In the genomic region with DNA sequence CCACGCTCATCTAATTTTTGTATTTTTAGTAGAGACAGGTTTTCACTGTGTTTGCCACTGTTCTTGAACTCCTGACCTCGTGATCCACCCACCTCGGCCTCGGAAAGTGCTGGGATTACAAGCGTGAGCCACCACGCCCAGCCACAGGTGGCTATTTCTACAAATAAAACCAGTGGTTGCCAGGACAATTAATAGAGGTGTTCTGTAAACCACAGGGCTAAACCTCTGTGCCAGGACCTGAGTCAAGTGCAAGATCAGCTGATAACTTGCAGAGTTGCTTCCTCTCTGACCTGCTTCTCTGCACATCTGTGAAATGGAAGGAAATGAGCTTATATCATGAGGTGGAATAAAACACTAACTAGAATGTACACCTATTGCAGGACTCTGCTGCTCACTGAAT, we compare ENCODE assay signal across 11 cellular contexts.
A peak's percentile ranks its signal among the peaks of the same experiment; 100 is the strongest.
DNase-seq lines count a peak whose midpoint lies in the region; FAIRE-seq and TF ChIP-seq lines count a peak whose summit lies in the region.
"Had no signal": no experiment of that assay in that cellular context is flagged by ENCODE, and none has a peak within 500 bp of the region (broad histone marks: within the 10 kb centered on the region; RNA-seq: fewer than 3 reads in every experiment).

No MANE protein-coding gene starts in this region.

- no peak for TF ChIP-seq POLR2A in H54 (IDR thresholded peaks at IDR 0.05; ENCODE audit: low read depth, low read length)
- TF ChIP-seq POLR2A in esophagus squamous epithelium (IDR thresholded peaks at IDR 0.05), result no peak
- no peak for TF ChIP-seq POLR2A in adrenal gland (IDR thresholded peaks at IDR 0.05)

- H3K4me1 ChIP-seq in esophagus squamous epithelium, result peaks cover 18 to 86% (median 46%) of the 10 kb centered on the region in 3 donors
- H3K4me1 ChIP-seq in adrenal gland (replicated peaks in 1 of 2), result peaks cover 0 to 9% of the 10 kb centered on the region in 2 donors

- BruUV-seq in Calu3 (replicated peaks; lab: Mats Ljungman, UMichigan), result no TSS peak

- no peaks in the 10 kb centered on the region for H3K9me3 Mint-ChIP-seq in Calu3 (ENCODE audit: low read depth, unreplicated experiment)

- DNase-seq in Calu3 (peak; percentile 73), H54 (ENCODE audit: insufficient read length, low spot score) (no peak), RPMI7951 (ENCODE audit: low read depth) (peak; percentile 15), esophagus squamous epithelium (lab: John Stamatoyannopoulos, UW) (no peak), adrenal gland (no peak), NCI-H524 (lab: John Stamatoyannopoulos, UW) (no peak), NCI-H524 treated with DMSO at 0.1 percent for 48 hours (lab: John Stamatoyannopoulos, UW) (no peak), NCI-H526 treated with DMSO at 0.1 percent for 48 hours (lab: John Stamatoyannopoulos, UW) (no peak)
- DNase-seq: GDM1; NCI-H1694 treated with DMSO at 0.1 percent for 48 hours; stimulated activated CD4-positive, alpha-beta T cell treated with anti-CD3 and anti-CD28 coated beads, Interleukin-4, amount 100 ng/mL, for 1 hour had no signal

- H3K27ac ChIP-seq in esophagus squamous epithelium (peak overlapping the region; percentile 76 to 85 (median 82)), adrenal gland (no peak overlapping the region)

- no peaks in the 10 kb centered on the region for H3K27me3 ChIP-seq in esophagus squamous epithelium
- H3K27me3 ChIP-seq in adrenal gland, result peaks cover 6% of the 10 kb centered on the region

- H3K9me3 ChIP-seq in esophagus squamous epithelium (no peaks in the 10 kb centered on the region), adrenal gland (replicated peaks in 1 of 3) (no peaks in the 10 kb centered on the region)

- WGBS in esophagus squamous epithelium, 2 donors, result 17 to 61% methylated on average over 2 of the region's 6 CpGs
- WGBS in adrenal gland, 4 donors, result 56 to 79% (median 71%) methylated on average over 6 of the region's 6 CpGs

- intact Hi-C loops in Calu3 (cut with micrococcal nuclease; ENCODE audit: unreplicated experiment) (loop anchor here (5.0 kb wide), 1 partner anchor 42 kb away; no protein-coding TSS in a partner anchor), esophagus squamous epithelium (cut with DNase I) (no loop called here), adrenal gland (cut with DNase I) (no loop called here)

- peak; percentile 52 for FAIRE-seq in H54 (lab: Jason Lieb, UNC)

- CTCF ChIA-PET in Calu3 (lab: Charles Lee), result interaction anchor here (0.6 to 1.5 kb wide), 3 partner anchors 27 to 92 kb away, joined by 3 to 9 read pairs (median 5); no protein-coding TSS in a partner anchor

- H3K27me3 Mint-ChIP-seq in Calu3 (ENCODE audit: unreplicated experiment), result no peaks in the 10 kb centered on the region

- TF ChIP-seq CTCF in Calu3 (IDR thresholded peaks at IDR 0.05; ENCODE audit: unreplicated experiment), result no peak
- TF ChIP-seq CTCF in esophagus squamous epithelium (IDR thresholded peaks at IDR 0.05), result no peak
- no peak for TF ChIP-seq CTCF in adrenal gland (IDR thresholded peaks at IDR 0.05)

- peaks cover 29% of the 10 kb centered on the region for H3K4me1 Mint-ChIP-seq in Calu3 (ENCODE audit: low read depth, unreplicated experiment)

- peak overlapping the region; percentile 90 for H3K27ac Mint-ChIP-seq in Calu3 (ENCODE audit: unreplicated experiment)

- peak overlapping the region; percentile 20 for H3K4me3 Mint-ChIP-seq in Calu3 (ENCODE audit: low read depth, unreplicated experiment)

- H3K36me3 Mint-ChIP-seq in Calu3 (ENCODE audit: insufficient read depth, unreplicated experiment), result peaks cover 16% of the 10 kb centered on the region

- H3K4me3 ChIP-seq in esophagus squamous epithelium (no peak overlapping the region), adrenal gland (no peak overlapping the region)

- no peaks in the 10 kb centered on the region for H3K36me3 ChIP-seq in esophagus squamous epithelium
- H3K36me3 ChIP-seq in adrenal gland (replicated peaks in 1 of 2), result no peaks in the 10 kb centered on the region

Comparison
In these comparisons a context has a peak if more than half of its experiments do, and no peak if none do; other contexts are left out.
1. DNase-seq: peak in Calu3 (single experiment) and RPMI7951 (single experiment); none in H54 (single experiment), esophagus squamous epithelium (single experiment), adrenal gland (0 of 7), NCI-H524 (0 of 2), NCI-H524 treated with DMSO at 0.1 percent for 48 hours (single experiment) and NCI-H526 treated with DMSO at 0.1 percent for 48 hours (single experiment).
2. H3K27ac ChIP-seq: peak in esophagus squamous epithelium (4 of 4); none in adrenal gland (0 of 5).